Comparison of ENCODE assay signal across 8 cellular contexts in genomic region chr11:48307760-48308386, GRCh38. TPM values are rescaled to one million over a fixed set of nuclear protein-coding genes. Genes with fewer than 3 reads are reported as not detected.
DNase-seq lines count a peak whose midpoint lies in the region; ATAC-seq and TF ChIP-seq lines count a peak whose summit lies in the region.

No MANE protein-coding gene starts in this region.

- no peaks in the 10 kb centered on the region for H3K36me3 Mint-ChIP-seq in activated naive CD8-positive, alpha-beta T cell treated with anti-CD3 and anti-CD28 coated beads, Interleukin-2, amount 50 U/mL, for 24 hours (ENCODE audit: low read depth)

- TF ChIP-seq CTCF in right atrium auricular region (IDR thresholded peaks at IDR 0.05), result peak; percentile 81 to 82
- TF ChIP-seq CTCF in smooth muscle cell (IDR thresholded peaks at IDR 0.05; ENCODE audit: borderline replicate concordance, insufficient read depth, poor library complexity, severe bottlenecking), result peak; percentile 36

- H3K27ac Mint-ChIP-seq in activated naive CD8-positive, alpha-beta T cell treated with anti-CD3 and anti-CD28 coated beads, Interleukin-2, amount 50 U/mL, for 24 hours, result no peak overlapping the region

- H3K4me1 ChIP-seq in right atrium auricular region (no peaks in the 10 kb centered on the region), smooth muscle cell (ENCODE audit: low read depth) (no peaks in the 10 kb centered on the region)

- H3K79me2 ChIP-seq in smooth muscle cell (ENCODE audit: low read depth), result no peaks in the 10 kb centered on the region

- no peaks in the 10 kb centered on the region for H4K20me1 ChIP-seq in smooth muscle cell (ENCODE audit: low read depth)

- no peaks in the 10 kb centered on the region for H3K36me3 ChIP-seq in right atrium auricular region
- no peaks in the 10 kb centered on the region for H3K36me3 ChIP-seq in smooth muscle cell (ENCODE audit: low read depth)

- WGBS in smooth muscle cell (ENCODE audit: low lambda C conversion rate), result 30% methylated on average over 5 of the region's 5 CpGs

- H3K9me3 Mint-ChIP-seq in activated naive CD8-positive, alpha-beta T cell treated with anti-CD3 and anti-CD28 coated beads, Interleukin-2, amount 50 U/mL, for 24 hours, result no peaks in the 10 kb centered on the region

- H2AFZ ChIP-seq in smooth muscle cell (ENCODE audit: low read depth), result no peak overlapping the region

- peak; percentile 51 for DNase-seq in GDM1 (lab: John Stamatoyannopoulos, UW)
- peak; percentile 77 for DNase-seq in Kasumi-1 (lab: John Stamatoyannopoulos, UW)
- peak; percentile 77 for DNase-seq in activated naive CD8-positive, alpha-beta T cell treated with anti-CD3 and anti-CD28 coated beads, Interleukin-2, amount 50 U/mL, for 24 hours
- DNase-seq in right atrium auricular region (ENCODE audit: low spot score), result peak; percentile 65
- DNase-seq in smooth muscle cell (lab: John Stamatoyannopoulos, UW; ENCODE audit: unreplicated experiment), result no peak

- peaks cover 1% of the 10 kb centered on the region for H3K4me1 Mint-ChIP-seq in activated naive CD8-positive, alpha-beta T cell treated with anti-CD3 and anti-CD28 coated beads, Interleukin-2, amount 50 U/mL, for 24 hours

- H3K27me3 ChIP-seq in right atrium auricular region (no peaks in the 10 kb centered on the region), smooth muscle cell (ENCODE audit: low read depth) (no peaks in the 10 kb centered on the region)

- H3K4me3 ChIP-seq in right atrium auricular region, result no peak overlapping the region
- no peak overlapping the region for H3K4me3 ChIP-seq in smooth muscle cell

- ATAC-seq in GM21786 (IDR thresholded peaks at IDR 0.05; ENCODE audit: unreplicated experiment) (peak; percentile 93), SK-N-SH treated with all-trans-retinoic acid at 6 μM for 48 hours (peak; percentile 98), GM18861 (IDR thresholded peaks at IDR 0.05; ENCODE audit: unreplicated experiment) (no peak)
- no peak for ATAC-seq in activated naive CD8-positive, alpha-beta T cell treated with anti-CD3 and anti-CD28 coated beads, Interleukin-2, amount 50 U/mL, for 24 hours

- H3K27me3 Mint-ChIP-seq in activated naive CD8-positive, alpha-beta T cell treated with anti-CD3 and anti-CD28 coated beads, Interleukin-2, amount 50 U/mL, for 24 hours, result peaks cover 2% of the 10 kb centered on the region

- H3K27ac ChIP-seq in right atrium auricular region (no peak overlapping the region), smooth muscle cell (ENCODE audit: low read depth) (no peak overlapping the region)

- H3K4me3 Mint-ChIP-seq in activated naive CD8-positive, alpha-beta T cell treated with anti-CD3 and anti-CD28 coated beads, Interleukin-2, amount 50 U/mL, for 24 hours, result no peak overlapping the region

- H3F3A ChIP-seq in smooth muscle cell (ENCODE audit: low read depth), result no peaks in the 10 kb centered on the region

- no peak overlapping the region for H3K9ac ChIP-seq in smooth muscle cell (ENCODE audit: low read depth)

- no peak overlapping the region for H3K4me2 ChIP-seq in smooth muscle cell

- no peaks in the 10 kb centered on the region for H3K9me3 ChIP-seq in right atrium auricular region
- H3K9me3 ChIP-seq in smooth muscle cell (replicated peaks; ENCODE audit: low read depth), result no peaks in the 10 kb centered on the region

TF ChIP-seq in SK-N-SH treated with all-trans-retinoic acid at 6 μM for 48 hours, 23 proteins besides CTCF, POLR2A, EP300 and RAD21:
- TF ChIP-seq RARB (CRISPR knock-in tag; IDR thresholded peaks at IDR 0.05) (no peak), GLIS3 (CRISPR knock-in tag; IDR thresholded peaks at IDR 0.05) (no peak), ZFP30 (CRISPR knock-in tag; IDR thresholded peaks at IDR 0.05) (no peak), SNAI2 (CRISPR knock-in tag; IDR thresholded peaks at IDR 0.05) (no peak), OSR1 (CRISPR knock-in tag; IDR thresholded peaks at IDR 0.05) (no peak), CSRNP3 (CRISPR knock-in tag; IDR thresholded peaks at IDR 0.05) (no peak), POU6F1 (CRISPR knock-in tag; IDR thresholded peaks at IDR 0.05; ENCODE audit: borderline replicate concordance, low read depth) (no peak), ESRRG (CRISPR knock-in tag; IDR thresholded peaks at IDR 0.05) (no peak), PPARA (CRISPR knock-in tag; IDR thresholded peaks at IDR 0.05; ENCODE audit: borderline replicate concordance) (no peak), ZNF565 (CRISPR knock-in tag; conservative IDR thresholded peaks at IDR 0.05; ENCODE audit: low read depth) (no peak), ISL1 (CRISPR knock-in tag; IDR thresholded peaks at IDR 0.05) (no peak), TCF4 (CRISPR knock-in tag; IDR thresholded peaks at IDR 0.05; ENCODE audit: borderline replicate concordance) (no peak), PATZ1 (CRISPR knock-in tag; IDR thresholded peaks at IDR 0.05; ENCODE audit: borderline replicate concordance) (no peak), ARNTL (CRISPR knock-in tag; IDR thresholded peaks at IDR 0.05; ENCODE audit: borderline replicate concordance, low read depth) (no peak), ZC3H10 (CRISPR knock-in tag; IDR thresholded peaks at IDR 0.05) (no peak), ZFP3 (CRISPR knock-in tag; IDR thresholded peaks at IDR 0.05) (no peak), CSDC2 (CRISPR knock-in tag; IDR thresholded peaks at IDR 0.05) (no peak)
TF ChIP-seq in SK-N-SH treated with all-trans-retinoic acid at 6 μM for 48 hours: peak in this region for 0.

RNA-seq across cellular contexts. Expression of gene OR4S1, which starts 1.9 kb away (rescaled TPM):
- total RNA-seq in right atrium auricular region (not detected), smooth muscle cell (not detected in 2 replicates)
- polyA plus RNA-seq in smooth muscle cell, result not detected in 2 replicates

RNA-seq across cellular contexts. Expression of gene OR4C3, which starts 16.8 kb away (rescaled TPM):
- total RNA-seq in right atrium auricular region (not detected), smooth muscle cell (not detected in 2 replicates)
- polyA plus RNA-seq in smooth muscle cell, result not detected in 2 replicates

RNA-seq across cellular contexts. Expression of gene OR4X1, which starts 44.2 kb away (rescaled TPM):
- total RNA-seq in right atrium auricular region (not detected), smooth muscle cell (not detected in 2 replicates)
- not detected in 2 replicates for polyA plus RNA-seq in smooth muscle cell

RNA-seq across cellular contexts. Expression of gene OR4C5, which starts 58.4 kb away (rescaled TPM):
- total RNA-seq in right atrium auricular region (not detected), smooth muscle cell (not detected in 2 replicates)
- polyA plus RNA-seq in smooth muscle cell, result not detected in 2 replicates

Comparison
In these comparisons a context has a peak if more than half of its experiments do, and no peak if none do; other contexts are left out.
1. ATAC-seq: peak in GM21786 (single experiment) and SK-N-SH treated with all-trans-retinoic acid at 6 μM for 48 hours (single experiment); none in activated naive CD8-positive, alpha-beta T cell treated with anti-CD3 and anti-CD28 coated beads, Interleukin-2, amount 50 U/mL, for 24 hours (single experiment) and GM18861 (single experiment).